Comparison of ENCODE assay signal across 18 cellular contexts in genomic region chr10:19932806-19933371, GRCh38.
A peak's percentile ranks its signal among the peaks of the same experiment; 100 is the strongest.
DNase-seq lines count a peak whose midpoint lies in the region; ATAC-seq, FAIRE-seq and TF ChIP-seq lines count a peak whose summit lies in the region.
"Had no signal": no experiment of that assay in that cellular context is flagged by ENCODE, and none has a peak within 500 bp of the region (broad histone marks: within the 10 kb centered on the region; RNA-seq: fewer than 3 reads in every experiment).

No MANE protein-coding gene starts in this region.

- H3K4me3 ChIP-seq in gastrocnemius medialis (no peak overlapping the region), aorta (ENCODE audit: low read length in 2 of 2) (no peak overlapping the region)
- H3K4me3 ChIP-seq: MG63, SJSA1 had no signal

- POLR2A ChIA-PET in WTC11 (lab: Charles Lee), result no interaction called here

- no peaks in the 10 kb centered on the region for H3K27me3 Mint-ChIP-seq in WTC11 (ENCODE audit: low read depth)

- H3K9me3 Mint-ChIP-seq in WTC11, result no peaks in the 10 kb centered on the region
- H3K9me3 Mint-ChIP-seq: H9 had no signal

- peak overlapping the region; percentile 75 for H3K27ac Mint-ChIP-seq in WTC11

- H3K4me1 Mint-ChIP-seq in WTC11, result peaks cover 38% of the 10 kb centered on the region

- CTCF ChIA-PET in WTC11 (lab: Charles Lee), result no interaction called here

- in situ Hi-C loops in gastrocnemius medialis (cut with MboI; ENCODE audit: low sequenced_read_pairs in 4 of 4), result no loop called here

- ATAC-seq in WTC11, result no peak
- peak; percentile 47 for ATAC-seq in left lobe of liver
- no peak for ATAC-seq in gastrocnemius medialis
- no peak for ATAC-seq in aorta (ENCODE audit: low FRiP score)
- ATAC-seq: Panc1 had no signal

- peak overlapping the region in 3 of 4 donors; percentile 70 to 87 (median 74) for H3K27ac ChIP-seq in gastrocnemius medialis
- H3K27ac ChIP-seq in aorta (ENCODE audit: low read depth in 1 of 2, low read length in 2 of 2), result peak overlapping the region; percentile 33 to 43
- H3K27ac ChIP-seq: SJSA1 had no signal

- intact Hi-C loops in gastrocnemius medialis (cut with DNase I; ENCODE audit: low total_unique reads) (loop anchor here (5.0 kb wide), 1 partner anchor 116 kb away; the partner anchor contains the start of gene PLXDC2), aorta (cut with DNase I) (loop anchor here in 1 of 2 donors (2.0 kb wide), 1 partner anchor 14 kb away; no protein-coding TSS in a partner anchor)

- DNase-seq in WTC11 (ENCODE audit: low spot score), result no peak
- no peak for DNase-seq in left lobe of liver (ENCODE audit: low spot score)
- DNase-seq in gastrocnemius medialis, result no peak
- no peak for DNase-seq in aorta
- no peak for DNase-seq in frontal cortex (ENCODE audit: low spot score in 2 of 2)
- DNase-seq in occipital lobe (lab: John Stamatoyannopoulos, UW), result no peak
- DNase-seq in NCI-H2171 (lab: John Stamatoyannopoulos, UW), result no peak
- DNase-seq: ACHN, C1 segment of cervical spinal cord, DND-41, H9, MG63, NCI-H1048, NCI-H1436 treated with DMSO at 0.1 percent for 48 hours, NCI-H2029, NCI-H526 had no signal

- TF ChIP-seq CTCF in WTC11 (IDR thresholded peaks at IDR 0.05), result no peak
- no peak for TF ChIP-seq CTCF in gastrocnemius medialis (IDR thresholded peaks at IDR 0.05 in 4 of 5, conservative IDR thresholded peaks at IDR 0.05 in 1 of 5)

- peaks cover 7% of the 10 kb centered on the region; the same call in 1 of the 2 replicates for H3K36me3 Mint-ChIP-seq in WTC11

- 65 to 68% methylated on average over 5 of the region's 5 CpGs for WGBS in aorta, 2 donors

- TF ChIP-seq POLR2A in gastrocnemius medialis (IDR thresholded peaks at IDR 0.05), result no peak

- H3K4me3 Mint-ChIP-seq in WTC11, result no peak overlapping the region
- H3K4me3 Mint-ChIP-seq: H9 had no signal

- no peaks in the 10 kb centered on the region for H3K9me3 ChIP-seq in gastrocnemius medialis
- H3K9me3 ChIP-seq in aorta (ENCODE audit: control insufficient read depth, low read length), result no peaks in the 10 kb centered on the region
- H3K9me3 ChIP-seq: MG63 had no signal

- FAIRE-seq in frontal cortex (lab: Jason Lieb, UNC), result no peak

- H3K4me1 ChIP-seq in gastrocnemius medialis (peaks cover 19 to 29% of the 10 kb centered on the region in 2 donors), aorta (ENCODE audit: control insufficient read depth in 1 of 2, insufficient read depth in 2 of 2, low read length in 2 of 2) (peaks cover 5 to 8% of the 10 kb centered on the region in 2 donors)
- H3K4me1 ChIP-seq: SJSA1 had no signal

- H3K36me3 ChIP-seq in gastrocnemius medialis (no peaks in the 10 kb centered on the region), aorta (ENCODE audit: control insufficient read depth in 1 of 2, insufficient read depth in 2 of 2, low read length in 1 of 2) (no peaks in the 10 kb centered on the region)
- H3K36me3 ChIP-seq: MG63, SJSA1 had no signal

- no peaks in the 10 kb centered on the region for H3K27me3 ChIP-seq in gastrocnemius medialis
- H3K27me3 ChIP-seq in aorta (ENCODE audit: control insufficient read depth in 1 of 2, insufficient read depth in 2 of 2, low read length in 1 of 2), result no peaks in the 10 kb centered on the region
- H3K27me3 ChIP-seq: MG63, SJSA1 had no signal

TF ChIP-seq in WTC11, 78 proteins besides CTCF, POLR2A, EP300 and RAD21:
- TF ChIP-seq CBFB (CRISPR knock-in tag; IDR thresholded peaks at IDR 0.05; ENCODE audit: low read depth) (no peak), EMX1 (CRISPR knock-in tag; IDR thresholded peaks at IDR 0.05) (no peak)
- TF ChIP-seq, protein P1, sequence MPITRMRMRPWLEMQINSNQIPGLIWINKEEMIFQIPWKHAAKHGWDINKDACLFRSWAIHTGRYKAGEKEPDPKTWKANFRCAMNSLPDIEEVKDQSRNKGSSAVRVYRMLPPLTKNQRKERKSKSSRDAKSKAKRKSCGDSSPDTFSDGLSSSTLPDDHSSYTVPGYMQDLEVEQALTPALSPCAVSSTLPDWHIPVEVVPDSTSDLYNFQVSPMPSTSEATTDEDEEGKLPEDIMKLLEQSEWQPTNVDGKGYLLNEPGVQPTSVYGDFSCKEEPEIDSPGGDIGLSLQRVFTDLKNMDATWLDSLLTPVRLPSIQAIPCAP (CRISPR knock-in tag; IDR thresholded peaks at IDR 0.05), result no peak
